8 cellular contexts compared by ENCODE assay signal in the genomic region with DNA sequence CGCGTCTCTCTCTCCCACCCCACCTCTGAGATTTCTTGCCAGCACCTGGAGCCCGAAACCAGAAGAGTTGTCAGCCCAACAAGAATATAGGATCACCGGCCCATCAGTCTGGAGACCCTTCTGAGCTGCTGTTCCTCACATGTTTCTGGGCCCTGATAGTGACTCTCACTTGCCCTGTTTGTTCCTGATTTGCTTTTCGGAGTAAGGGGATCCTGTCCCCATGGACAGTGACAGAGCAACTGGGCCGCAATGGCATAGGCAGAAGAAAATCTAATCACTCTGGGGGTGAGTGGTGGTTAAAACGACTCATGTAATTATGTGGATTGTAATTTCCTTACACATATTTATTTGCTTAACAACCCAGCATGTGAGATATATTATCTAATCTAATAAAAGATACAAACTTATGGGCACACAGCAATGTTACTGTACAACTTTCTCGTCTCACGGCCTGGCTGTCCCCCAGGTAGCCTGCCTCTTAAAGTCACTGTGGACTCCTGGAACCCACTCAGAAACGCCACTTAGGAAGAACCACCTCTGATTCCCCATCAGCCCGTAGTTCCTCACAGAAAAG. TPM values are rescaled to one million over a fixed set of nuclear protein-coding genes. Genes with fewer than 3 reads are reported as not detected.
DNase-seq lines count a peak whose midpoint lies in the region; ATAC-seq and TF ChIP-seq lines count a peak whose summit lies in the region.

No MANE protein-coding gene starts in this region.

- CTCF ChIA-PET in A673 (lab: Charles Lee): no interaction called here
- CTCF ChIA-PET in naive thymus-derived CD4-positive, alpha-beta T cell (lab: Charles Lee): no interaction called here

- no peaks in the 10 kb centered on the region for H3K27me3 ChIP-seq in A673 (replicated peaks; ENCODE audit: insufficient read depth, low read depth, low read length, poor library complexity)
- H3K27me3 ChIP-seq in HUES48 (ENCODE audit: control insufficient read depth, insufficient read depth, low read length): peaks cover 50% of the 10 kb centered on the region
- H3K27me3 ChIP-seq in naive thymus-derived CD4-positive, alpha-beta T cell (ENCODE audit: control insufficient read depth in 2 of 2, insufficient read depth in 2 of 2, low read length in 2 of 2): peaks cover 3 to 6% of the 10 kb centered on the region in 2 donors

- no TSS peak for BruUV-seq in A673 (replicated peaks; lab: Mats Ljungman, UMichigan)

- H3K36me3 Mint-ChIP-seq in naive thymus-derived CD4-positive, alpha-beta T cell: no peaks in the 10 kb centered on the region

- H3K4me1 ChIP-seq in A673 (ENCODE audit: insufficient read depth, low read length, poor library complexity, severe bottlenecking) (peaks cover 40% of the 10 kb centered on the region), HUES48 (ENCODE audit: control insufficient read depth, insufficient read depth, low read length) (peaks cover 11% of the 10 kb centered on the region; the same call in 1 of the 2 replicates)
- H3K4me1 ChIP-seq in naive thymus-derived CD4-positive, alpha-beta T cell (ENCODE audit: control insufficient read depth in 2 of 2, insufficient read depth in 2 of 2, low read length in 2 of 2): peaks cover 0 to 3% of the 10 kb centered on the region in 2 donors

- no peak for TF ChIP-seq CTCF in A673 (conservative IDR thresholded peaks at IDR 0.05; ENCODE audit: low read depth, low read length)
- TF ChIP-seq CTCF in cardiac fibroblast (IDR thresholded peaks at IDR 0.05; ENCODE audit: low read depth, low read length): no peak

- intact Hi-C loops in A673 (cut with micrococcal nuclease; ENCODE audit: unreplicated experiment): no loop called here
- intact Hi-C loops in naive thymus-derived CD4-positive, alpha-beta T cell (cut with micrococcal nuclease): no loop called here

- DNase-seq in A673 (ENCODE audit: low spot score) (no peak), cardiac fibroblast (ENCODE audit: low read depth in 2 of 2) (no peak)
- no peak for DNase-seq in naive thymus-derived CD4-positive, alpha-beta T cell

- ATAC-seq in naive thymus-derived CD4-positive, alpha-beta T cell: no peak
- ATAC-seq in HG03439 (IDR thresholded peaks at IDR 0.05; ENCODE audit: unreplicated experiment) (no peak), GM18861 (IDR thresholded peaks at IDR 0.05; ENCODE audit: unreplicated experiment) (no peak), HG02981 (IDR thresholded peaks at IDR 0.05; ENCODE audit: unreplicated experiment) (no peak), GM21529 (IDR thresholded peaks at IDR 0.05; ENCODE audit: unreplicated experiment) (no peak)

- H3K27ac Mint-ChIP-seq in naive thymus-derived CD4-positive, alpha-beta T cell: no peak overlapping the region

- peaks cover 0 to 17% (median 8%) of the 10 kb centered on the region in 7 donors for H3K4me1 Mint-ChIP-seq in naive thymus-derived CD4-positive, alpha-beta T cell

- H3K9me3 Mint-ChIP-seq in naive thymus-derived CD4-positive, alpha-beta T cell: no peaks in the 10 kb centered on the region

- peak overlapping the region; percentile 79 for H3K4me3 ChIP-seq in A673 (ENCODE audit: low read depth, low read length, poor library complexity, severe bottlenecking)
- peak overlapping the region; percentile 50 for H3K4me3 ChIP-seq in HUES48 (ENCODE audit: low read depth, low read length)
- peak overlapping the region; percentile 12 to 69 for H3K4me3 ChIP-seq in cardiac fibroblast (replicated peaks in 1 of 2; ENCODE audit: low read depth in 2 of 2, low read length in 2 of 2)
- no peak overlapping the region for H3K4me3 ChIP-seq in naive thymus-derived CD4-positive, alpha-beta T cell (ENCODE audit: low read length)

- H3K36me3 ChIP-seq in A673 (ENCODE audit: insufficient read depth, low read length, poor library complexity, severe bottlenecking) (no peaks in the 10 kb centered on the region), HUES48 (ENCODE audit: control insufficient read depth, insufficient read depth, low read length) (no peaks in the 10 kb centered on the region)
- H3K36me3 ChIP-seq in naive thymus-derived CD4-positive, alpha-beta T cell (ENCODE audit: control insufficient read depth in 2 of 3, insufficient read depth in 3 of 3, low read length in 3 of 3): no peaks in the 10 kb centered on the region

- H3K27ac ChIP-seq in A673 (ENCODE audit: low read depth, low read length, poor library complexity, severe bottlenecking): peak overlapping the region; percentile 66
- no peak overlapping the region for H3K27ac ChIP-seq in HUES48 (ENCODE audit: low read depth, low read length)
- H3K27ac ChIP-seq in naive thymus-derived CD4-positive, alpha-beta T cell (ENCODE audit: low read depth, low read length): no peak overlapping the region

- H3K27me3 Mint-ChIP-seq in naive thymus-derived CD4-positive, alpha-beta T cell: peaks cover 59 to 79% (median 71%) of the 10 kb centered on the region in 5 donors

- H3K9ac ChIP-seq in HUES48 (ENCODE audit: low read depth, low read length): no peak overlapping the region

- peak overlapping the region; percentile 58 to 83 (median 70) for H3K4me3 Mint-ChIP-seq in naive thymus-derived CD4-positive, alpha-beta T cell

- H3K9me3 ChIP-seq in A673 (ENCODE audit: low read depth, low read length, poor library complexity, severe bottlenecking) (no peaks in the 10 kb centered on the region), HUES48 (ENCODE audit: control insufficient read depth, insufficient read depth, low read length) (no peaks in the 10 kb centered on the region)
- H3K9me3 ChIP-seq in naive thymus-derived CD4-positive, alpha-beta T cell (ENCODE audit: control insufficient read depth in 2 of 3, low read length in 3 of 3): no peaks in the 10 kb centered on the region

- POLR2A ChIA-PET in A673 (lab: Charles Lee; ENCODE audit: low non-redundant PET): no interaction called here
- POLR2A ChIA-PET in naive thymus-derived CD4-positive, alpha-beta T cell (lab: Charles Lee): no interaction called here

RNA-seq across cellular contexts. Expression of a gene that starts 0.7 kb away (rescaled TPM):
- 23.3 and 24.6 TPM in 2 replicates for total RNA-seq in A673 (2021)
- total RNA-seq in naive thymus-derived CD4-positive, alpha-beta T cell: not detected
- polyA plus RNA-seq in naive thymus-derived CD4-positive, alpha-beta T cell: under 1 TPM; 0.02 to 0.05 TPM

Comparison
In these comparisons a context has a peak if more than half of its experiments do, and no peak if none do; other contexts are left out.
1. RNA of a gene that starts 0.7 kb away (total RNA-seq): 23.3 to 24.6 TPM in A673; not detected in naive thymus-derived CD4-positive, alpha-beta T cell; every median in the first group is over 10 times any median in the second.